In the genomic region with DNA sequence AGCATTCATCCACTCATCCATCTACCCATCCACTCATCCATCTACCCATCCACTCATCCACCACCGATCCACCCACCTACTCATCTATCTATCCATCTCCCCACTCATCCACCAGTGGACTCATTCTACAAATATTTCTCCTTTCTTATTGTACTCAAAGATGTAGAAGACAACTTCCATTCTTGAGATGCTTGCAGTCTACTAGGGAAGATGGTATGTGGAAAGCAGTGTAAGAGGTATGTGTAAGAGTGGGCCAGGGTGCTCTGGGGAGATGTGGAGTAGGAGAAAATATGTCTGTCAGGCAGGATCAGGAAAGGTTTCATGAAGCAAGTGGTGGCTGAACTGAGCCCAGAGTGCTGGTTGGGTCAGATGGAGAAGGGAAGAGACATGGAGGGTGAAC, we compare ENCODE assay signal across 7 cellular contexts.
"Had no signal": no experiment of that assay in that cellular context is flagged by ENCODE, and none has a peak within 500 bp of the region (broad histone marks: within the 10 kb centered on the region; RNA-seq: fewer than 3 reads in every experiment).

No MANE protein-coding gene starts in this region.

- DNase-seq: GM23248, GOT3, H7, HFFc6, IMR-90 had no signal

- H3K4me1 ChIP-seq: HAP-1 had no signal

- H3K4me3 ChIP-seq: GM23248, HAP-1, K562 had no signal

- H3K27ac ChIP-seq: GM23248 had no signal

- H2AFZ ChIP-seq: GM23248 had no signal

- H3K9ac ChIP-seq: GM23248 had no signal

- H3K9me3 ChIP-seq: HAP-1 had no signal

- H3K36me3 ChIP-seq: HAP-1 had no signal
